1 cellular context compared by ENCODE assay signal in genomic region chr1:205926213-205926612, GRCh38.
TF ChIP-seq lines count a peak whose summit lies in the region.

No MANE protein-coding gene starts in this region.

TF ChIP-seq in H1, 55 proteins besides CTCF, POLR2A, EP300 and RAD21 (continued from another document):
- no peak for TF ChIP-seq RFX5 (IDR thresholded peaks at IDR 0.05; ENCODE audit: borderline replicate concordance, low read depth, low read length)
- TF ChIP-seq ATF3 (IDR thresholded peaks at IDR 0.05; ENCODE audit: insufficient read depth, low read depth, low read length) = no peak
- TF ChIP-seq SIX5 (IDR thresholded peaks at IDR 0.05; ENCODE audit: low read depth, low read length) = no peak
- no peak for TF ChIP-seq KDM1A (IDR thresholded peaks at IDR 0.05; ENCODE audit: borderline replicate concordance, low read length)
- no peak for TF ChIP-seq CHD1 (IDR thresholded peaks at IDR 0.05; ENCODE audit: low read depth, low read length)
- TF ChIP-seq CHD7 (IDR thresholded peaks at IDR 0.05; ENCODE audit: insufficient replicate concordance, low read length) = no peak
- no peak for TF ChIP-seq BRCA1 (IDR thresholded peaks at IDR 0.05; ENCODE audit: low read depth, low read length)
- no peak for TF ChIP-seq JUN (IDR thresholded peaks at IDR 0.05; ENCODE audit: low read depth, low read length)
- no peak for TF ChIP-seq HDAC2 (IDR thresholded peaks at IDR 0.05; ENCODE audit: borderline replicate concordance in 1 of 2, low read depth in 2 of 2, low read length in 2 of 2)
- no peak for TF ChIP-seq SP2 (IDR thresholded peaks at IDR 0.05; ENCODE audit: low read length)
- TF ChIP-seq BCL11A (IDR thresholded peaks at IDR 0.05; ENCODE audit: low read depth in 2 of 2, low read length in 2 of 2) = no peak
